Comparison of ENCODE assay signal across 12 cellular contexts in genomic region chr7:156943091-156944041, GRCh38. TPM values are rescaled to one million over a fixed set of nuclear protein-coding genes. Genes with fewer than 3 reads are reported as not detected.
DNase-seq lines count a peak whose midpoint lies in the region; ATAC-seq and TF ChIP-seq lines count a peak whose summit lies in the region.
"Had no signal": no experiment of that assay in that cellular context is flagged by ENCODE, and none has a peak within 500 bp of the region (broad histone marks: within the 10 kb centered on the region; RNA-seq: fewer than 3 reads in every experiment).

No MANE protein-coding gene starts in this region.

- H3K27ac ChIP-seq in prostate gland = no peak overlapping the region
- H3K27ac ChIP-seq in transverse colon = no peak overlapping the region

- H3K4me1 ChIP-seq in prostate gland (replicated peaks) (no peaks in the 10 kb centered on the region), transverse colon (no peaks in the 10 kb centered on the region)

- H3K36me3 Mint-ChIP-seq in natural killer cell treated with Interleukin-12 subunit alpha and Interleukin-12 subunit beta and Interleukin-15 and Interleukin-18, amount 100 ng/mL, for 72 hours = peaks cover 7% of the 10 kb centered on the region

- H3K36me3 ChIP-seq in prostate gland (no peaks in the 10 kb centered on the region), transverse colon (no peaks in the 10 kb centered on the region)

- H3K27ac Mint-ChIP-seq in natural killer cell treated with Interleukin-12 subunit alpha and Interleukin-12 subunit beta and Interleukin-15 and Interleukin-18, amount 100 ng/mL, for 72 hours = no peak overlapping the region

- no peak overlapping the region for H3K4me3 Mint-ChIP-seq in natural killer cell treated with Interleukin-12 subunit alpha and Interleukin-12 subunit beta and Interleukin-15 and Interleukin-18, amount 100 ng/mL, for 72 hours

- no peaks in the 10 kb centered on the region for H3K9me3 ChIP-seq in prostate gland
- no peaks in the 10 kb centered on the region for H3K9me3 ChIP-seq in transverse colon

- DNase-seq in G401 (ENCODE audit: low spot score) = peak; percentile 55
- DNase-seq in M059J (ENCODE audit: low read depth) = peak; percentile 18
- peak; percentile 53 for DNase-seq in cerebellum (ENCODE audit: low spot score)
- no peak for DNase-seq in natural killer cell treated with Interleukin-12 subunit alpha and Interleukin-12 subunit beta and Interleukin-15 and Interleukin-18, amount 100 ng/mL, for 72 hours (ENCODE audit: low spot score)
- no peak for DNase-seq in prostate gland (ENCODE audit: low spot score)
- no peak for DNase-seq in superior temporal gyrus (ENCODE audit: extremely low spot score)
- no peak for DNase-seq in transverse colon
- DNase-seq: DMS 273 treated with DMSO at 0.1 percent for 48 hours; effector CD8-positive, alpha-beta T cell; NCI-H226; T-helper 2 cell had no signal

- WGBS in prostate gland = 29% methylated on average over 36 of the region's 36 CpGs
- 39 to 40% methylated on average over 8 to 32 of the region's 36 CpGs for WGBS in transverse colon (ENCODE audit: low coverage in 1 of 2), 2 donors

- peaks cover 0 to 10% of the 10 kb centered on the region in 2 donors for H3K4me1 Mint-ChIP-seq in natural killer cell treated with Interleukin-12 subunit alpha and Interleukin-12 subunit beta and Interleukin-15 and Interleukin-18, amount 100 ng/mL, for 72 hours (ENCODE audit: low read depth in 2 of 2)

- TF ChIP-seq CTCF in prostate gland (IDR thresholded peaks at IDR 0.05) = no peak
- TF ChIP-seq CTCF in transverse colon (IDR thresholded peaks at IDR 0.05) = no peak

- H3K27me3 ChIP-seq in prostate gland (replicated peaks; ENCODE audit: insufficient read depth) (no peaks in the 10 kb centered on the region), transverse colon (peaks cover 56% of the 10 kb centered on the region)

- ATAC-seq in natural killer cell treated with Interleukin-12 subunit alpha and Interleukin-12 subunit beta and Interleukin-15 and Interleukin-18, amount 100 ng/mL, for 72 hours = peak; percentile 26 to 36
- ATAC-seq in HG02840 (IDR thresholded peaks at IDR 0.05; ENCODE audit: low FRiP score, unreplicated experiment) = no peak

- peaks cover 23 to 31% of the 10 kb centered on the region in 2 donors for H3K27me3 Mint-ChIP-seq in natural killer cell treated with Interleukin-12 subunit alpha and Interleukin-12 subunit beta and Interleukin-15 and Interleukin-18, amount 100 ng/mL, for 72 hours

- in situ Hi-C loops in G401 (cut with HindIII; ENCODE audit: low sequenced_read_pairs) = no loop called here
- in situ Hi-C loops in transverse colon (cut with MboI; ENCODE audit: low pct_ligation_motif_present in 1 of 4, low pct_unique_long_range_greater_than_20kb in 1 of 4, low sequenced_read_pairs in 3 of 4) = no loop called here

- H3K4me3 ChIP-seq in prostate gland = no peak overlapping the region
- H3K4me3 ChIP-seq in transverse colon = no peak overlapping the region

- intact Hi-C loops in prostate gland (cut with DNase I) (no loop called here), transverse colon (cut with DNase I; ENCODE audit: low total_unique reads) (loop anchor here (10.0 kb wide), 1 partner anchor 331 kb away; no protein-coding TSS in a partner anchor)

- TF ChIP-seq POLR2A in prostate gland (IDR thresholded peaks at IDR 0.05) (no peak), transverse colon (IDR thresholded peaks at IDR 0.05) (no peak)

- H3K9me3 Mint-ChIP-seq in natural killer cell treated with Interleukin-12 subunit alpha and Interleukin-12 subunit beta and Interleukin-15 and Interleukin-18, amount 100 ng/mL, for 72 hours = peaks cover 6% of the 10 kb centered on the region

- TF ChIP-seq EP300 in transverse colon (IDR thresholded peaks at IDR 0.05; ENCODE audit: low read depth) = no peak

RNA-seq across cellular contexts. Expression of gene NOM1, which starts 6.1 kb away (rescaled TPM):
- total RNA-seq in G401 (2014; rRNA removed; shearing (Covaris generic)) = 10.8 and 14.2 TPM in 2 replicates
- total RNA-seq in M059J (2014; rRNA removed; shearing (Covaris generic)) = 7.3 and 14.1 TPM in 2 replicates
- total RNA-seq in cerebellum (32.4 TPM), prostate gland (10 to 100 TPM; 10.4 to 24.3 TPM), transverse colon (10 to 100 TPM in 3 of 4 donors, 1 to 10 TPM in 1; 6.6 to 22.4 (median 15.2) TPM)
- 10 to 100 TPM; 28.9 to 68.1 TPM for total RNA-seq in natural killer cell treated with Interleukin-12 subunit alpha and Interleukin-12 subunit beta and Interleukin-15 and Interleukin-18, amount 100 ng/mL, for 72 hours

RNA-seq across cellular contexts. Expression of gene LMBR1, which starts 50.4 kb away (rescaled TPM):
- 66.9 and 78.8 TPM in 2 replicates for total RNA-seq in G401 (2014; rRNA removed; shearing (Covaris generic))
- 31.1 and 39.9 TPM in 2 replicates for total RNA-seq in M059J (2014; rRNA removed; shearing (Covaris generic))
- total RNA-seq in cerebellum (149 TPM), prostate gland (100 to 1,000 TPM in 1 of 2 donors, 10 to 100 TPM in 1; 44.7 to 168 TPM), transverse colon (10 to 100 TPM; 16.7 to 78.1 (median 67.4) TPM)
- total RNA-seq in natural killer cell treated with Interleukin-12 subunit alpha and Interleukin-12 subunit beta and Interleukin-15 and Interleukin-18, amount 100 ng/mL, for 72 hours = 10 to 100 TPM; 41.7 to 62.4 TPM

Comparison
In these comparisons a context has a peak if more than half of its experiments do, and no peak if none do; other contexts are left out.
1. DNase-seq: peak in G401 (single experiment), M059J (single experiment) and cerebellum (single experiment); none in natural killer cell treated with Interleukin-12 subunit alpha and Interleukin-12 subunit beta and Interleukin-15 and Interleukin-18, amount 100 ng/mL, for 72 hours (single experiment), prostate gland (single experiment), superior temporal gyrus (single experiment) and transverse colon (single experiment).